In genomic region chr20:12902992-12903391, GRCh38 we compare ENCODE assay signal across 19 cellular contexts.
"Had no signal": no experiment of that assay in that cellular context is flagged by ENCODE, and none has a peak within 500 bp of the region (broad histone marks: within the 10 kb centered on the region; RNA-seq: fewer than 3 reads in every experiment).

No MANE protein-coding gene starts in this region.

- ATAC-seq: activated CD8-positive, alpha-beta memory T cell treated with anti-CD3 and anti-CD28 coated beads, Interleukin-2, amount 10 ng/mL, durations not matched to agents 7 days and 5 days; activated CD8-positive, alpha-beta T cell treated with anti-CD3 and anti-CD28 coated beads for 36 hours; activated naive CD8-positive, alpha-beta T cell treated with anti-CD3 and anti-CD28 coated beads, Interleukin-2, amount 50 U/mL, for 24 hours; body of pancreas; left lobe of liver; naive thymus-derived CD4-positive, alpha-beta T cell had no signal

- DNase-seq: activated CD4-positive, alpha-beta T cell treated with anti-CD3 and anti-CD28 coated beads, Interleukin-2, amount 10 ng/mL, durations not matched to agents 7 days and 5 days; activated CD4-positive, CD25-positive, alpha-beta regulatory T cell treated with anti-CD3 and anti-CD28 coated beads, Interleukin-2, amount 50 U/mL, for 72 hours; activated CD8-positive, alpha-beta memory T cell treated with anti-CD3 and anti-CD28 coated beads, Interleukin-2, amount 10 ng/mL, durations not matched to agents 7 days and 5 days; activated CD8-positive, alpha-beta T cell treated with anti-CD3 and anti-CD28 coated beads for 36 hours; activated gamma-delta T cell; activated naive CD4-positive, alpha-beta T cell treated with anti-CD3 and anti-CD28 coated beads, Interleukin-2, amount 50 U/mL, for 16 hours; activated naive CD8-positive, alpha-beta T cell treated with anti-CD3 and anti-CD28 coated beads, Interleukin-2, amount 50 U/mL, for 24 hours; activated T-cell treated with anti-CD3 and anti-CD28 coated beads for 4 hours; anterior cingulate cortex; body of pancreas; effector CD8-positive, alpha-beta T cell; erythroblast; foreskin fibroblast; kidney; naive thymus-derived CD4-positive, alpha-beta T cell; stimulated activated CD4-positive, alpha-beta T cell treated with anti-CD3 and anti-CD28 coated beads, Interleukin-4, amount 100 ng/mL, for 24 hours; stimulated activated naive CD4-positive, alpha-beta T cell treated with Interleukin-2 at 50 U/mL for 16 hours; WERI-Rb-1 had no signal
